In genomic region chr1:179445593-179445992, GRCh38 we compare ENCODE assay signal across 23 cellular contexts.
DNase-seq lines count a peak whose midpoint lies in the region; ATAC-seq, FAIRE-seq and TF ChIP-seq lines count a peak whose summit lies in the region.
"Had no signal": no experiment of that assay in that cellular context is flagged by ENCODE, and none has a peak within 500 bp of the region (broad histone marks: within the 10 kb centered on the region; RNA-seq: fewer than 3 reads in every experiment).

No MANE protein-coding gene starts in this region.

- H3K4ac ChIP-seq in IMR-90 (ENCODE audit: low read depth, low read length) (no peak overlapping the region), H1 (replicated peaks; ENCODE audit: insufficient read length, low read depth, low read length) (no peak overlapping the region)

- H4K8ac ChIP-seq in IMR-90 (ENCODE audit: low read depth in 2 of 2, low read length in 2 of 2), result no peak overlapping the region
- H4K8ac ChIP-seq in H1 (ENCODE audit: extremely low read depth, insufficient read depth, low read length), result no peak overlapping the region

- no peak overlapping the region for H4K5ac ChIP-seq in IMR-90 (ENCODE audit: low read depth, low read length)
- no peak overlapping the region for H4K5ac ChIP-seq in H1 (ENCODE audit: insufficient read length, low read depth, low read length)

- H3K9ac ChIP-seq in HepG2 (ENCODE audit: insufficient read depth, low read depth, low read length) (no peak overlapping the region), IMR-90 (ENCODE audit: low read depth, low read length) (no peak overlapping the region), astrocyte (ENCODE audit: low read length) (no peak overlapping the region), H1 (replicated peaks in 1 of 4; ENCODE audit: extremely low read depth in 1 of 4, low read depth in 3 of 4, low read length in 3 of 4) (no peak overlapping the region)
- H3K9ac ChIP-seq: BLaER1 had no signal

- no peak overlapping the region for H4K91ac ChIP-seq in IMR-90 (ENCODE audit: insufficient read depth, low read depth, low read length)
- H4K91ac ChIP-seq in H1 (replicated peaks; ENCODE audit: insufficient read length, low read length), result no peak overlapping the region

- TF ChIP-seq RAD21 in HepG2 (CRISPR knock-in tag; IDR thresholded peaks at IDR 0.05), result no peak
- no peak for TF ChIP-seq RAD21 in IMR-90 (IDR thresholded peaks at IDR 0.05; ENCODE audit: low read length)
- TF ChIP-seq RAD21 in H1 (IDR thresholded peaks at IDR 0.05 in 1 of 2, conservative IDR thresholded peaks at IDR 0.05 in 1 of 2; ENCODE audit: low read depth in 2 of 2, low read length in 2 of 2), result no peak

- no peaks in the 10 kb centered on the region for H3K4me1 Mint-ChIP-seq in astrocyte (ENCODE audit: low read depth, unreplicated experiment)
- H3K4me1 Mint-ChIP-seq: CD14-positive monocyte; CD4-positive, alpha-beta memory T cell; CD4-positive, CD25-positive, alpha-beta regulatory T cell; CD8-positive, alpha-beta memory T cell had no signal

- H3K4me3 Mint-ChIP-seq in astrocyte (ENCODE audit: unreplicated experiment), result no peak overlapping the region
- H3K4me3 Mint-ChIP-seq: CD14-positive monocyte; CD4-positive, alpha-beta memory T cell; CD4-positive, CD25-positive, alpha-beta regulatory T cell; CD8-positive, alpha-beta memory T cell had no signal

- H3K4me3 ChIP-seq in HepG2 (replicated peaks in 1 of 3; ENCODE audit: insufficient read depth in 1 of 3, low read depth in 2 of 3, low read length in 3 of 3), result no peak overlapping the region
- no peak overlapping the region for H3K4me3 ChIP-seq in right lobe of liver
- H3K4me3 ChIP-seq in IMR-90 (ENCODE audit: insufficient read depth, low read depth, low read length), result no peak overlapping the region
- H3K4me3 ChIP-seq in astrocyte (ENCODE audit: insufficient read depth, low read depth, low read length), result no peak overlapping the region
- no peak overlapping the region for H3K4me3 ChIP-seq in H1 (ENCODE audit: extremely low read depth in 1 of 4, insufficient read depth in 2 of 4, low read depth in 3 of 4, low read length in 4 of 4)
- H3K4me3 ChIP-seq: BLaER1 had no signal

- H2AFZ ChIP-seq in HepG2 (ENCODE audit: low read length), result no peak overlapping the region
- no peak overlapping the region for H2AFZ ChIP-seq in IMR-90 (replicated peaks; ENCODE audit: low read length, poor library complexity)
- no peak overlapping the region for H2AFZ ChIP-seq in astrocyte (ENCODE audit: low read depth, low read length)
- no peak overlapping the region for H2AFZ ChIP-seq in H1 (ENCODE audit: low read length)

- in situ Hi-C loops in HepG2 (cut with HindIII; ENCODE audit: extremely low pct_ligation_motif_present, low pct_unique_long_range_greater_than_20kb), result no loop called here
- in situ Hi-C loops in IMR-90 (cut with MboI; ENCODE audit: low sequenced_read_pairs), result no loop called here

- H3K9me3 ChIP-seq in HepG2 (ENCODE audit: low read length) (no peaks in the 10 kb centered on the region), right lobe of liver (no peaks in the 10 kb centered on the region), IMR-90 (ENCODE audit: control insufficient read depth, insufficient read depth, low read length) (no peaks in the 10 kb centered on the region), astrocyte (ENCODE audit: insufficient read depth, low read depth, low read length) (no peaks in the 10 kb centered on the region), H1 (ENCODE audit: insufficient read depth in 2 of 2, low read depth in 1 of 2, low read length in 1 of 2) (no peaks in the 10 kb centered on the region)
- H3K9me3 ChIP-seq: BE2C, BLaER1 had no signal

- H2BK120ac ChIP-seq in IMR-90 (ENCODE audit: low read depth, low read length), result no peak overlapping the region
- H2BK120ac ChIP-seq in H1 (replicated peaks; ENCODE audit: low read depth, low read length), result no peak overlapping the region

- no peak overlapping the region for H3K4me2 ChIP-seq in HepG2 (ENCODE audit: low read depth, low read length)
- no peak overlapping the region for H3K4me2 ChIP-seq in IMR-90 (ENCODE audit: low read depth, low read length)
- H3K4me2 ChIP-seq in astrocyte (ENCODE audit: low read length), result no peak overlapping the region
- H3K4me2 ChIP-seq in H1 (ENCODE audit: insufficient read depth in 1 of 2, low read depth in 2 of 2, low read length in 2 of 2), result no peak overlapping the region
- H3K4me2 ChIP-seq: BLaER1 had no signal

- no peaks in the 10 kb centered on the region for H3K36me3 ChIP-seq in HepG2 (replicated peaks in 1 of 2; ENCODE audit: control insufficient read depth in 1 of 2, insufficient read depth in 2 of 2, low read length in 2 of 2)
- H3K36me3 ChIP-seq in right lobe of liver, result no peaks in the 10 kb centered on the region
- no peaks in the 10 kb centered on the region for H3K36me3 ChIP-seq in IMR-90 (ENCODE audit: control insufficient read depth, insufficient read depth, low read length)
- no peaks in the 10 kb centered on the region for H3K36me3 ChIP-seq in astrocyte (ENCODE audit: insufficient read depth, low read length)
- no peaks in the 10 kb centered on the region for H3K36me3 ChIP-seq in H1 (ENCODE audit: control insufficient read depth in 2 of 4, insufficient read depth in 4 of 4, low read length in 3 of 4)
- H3K36me3 ChIP-seq: BE2C, BLaER1 had no signal

- no TSS peak for BruUV-seq in HepG2 (replicated peaks; lab: Mats Ljungman, UMichigan)
- BruUV-seq in IMR-90 (replicated peaks; lab: Mats Ljungman, UMichigan), result no TSS peak

- H3K27ac ChIP-seq in HepG2 (ENCODE audit: extremely low read length, insufficient read depth, low read length), result no peak overlapping the region
- H3K27ac ChIP-seq in right lobe of liver, result no peak overlapping the region
- no peak overlapping the region for H3K27ac ChIP-seq in IMR-90 (ENCODE audit: insufficient read depth, low read length)
- no peak overlapping the region for H3K27ac ChIP-seq in astrocyte (ENCODE audit: low read depth, low read length)
- H3K27ac ChIP-seq in H1 (ENCODE audit: low read depth, low read length), result no peak overlapping the region
- H3K27ac ChIP-seq: 22Rv1, BLaER1 had no signal

- H2BK20ac ChIP-seq in IMR-90 (ENCODE audit: low read depth, low read length), result no peak overlapping the region
- no peak overlapping the region for H2BK20ac ChIP-seq in H1 (ENCODE audit: low read length)

- TF ChIP-seq EP300 in HepG2 (IDR thresholded peaks at IDR 0.05; ENCODE audit: low read depth in 2 of 2, low read length in 2 of 2) (no peak), HepG2 (CRISPR knock-in tag; IDR thresholded peaks at IDR 0.05; ENCODE audit: borderline replicate concordance) (no peak), H1 (IDR thresholded peaks at IDR 0.05; ENCODE audit: borderline replicate concordance in 1 of 2, low read depth in 2 of 2, low read length in 2 of 2) (no peak)

- POLR2A ChIA-PET in HepG2 (lab: Yijun Ruan, JAX) (no interaction called here), IMR-90 (lab: Charles Lee; ENCODE audit: unreplicated experiment) (no interaction called here), H1 (lab: Charles Lee; ENCODE audit: partially characterized antibody) (no interaction called here)

- H2BK5ac ChIP-seq in IMR-90 (ENCODE audit: low read depth, low read length, poor library complexity, severe bottlenecking) (no peak overlapping the region), H1 (ENCODE audit: low read depth, low read length) (no peak overlapping the region)

- H3K56ac ChIP-seq in IMR-90 (ENCODE audit: extremely low read depth, insufficient read depth, low read length) (no peak overlapping the region), H1 (replicated peaks; ENCODE audit: insufficient read length, low read depth, low read length) (no peak overlapping the region)

- no peak overlapping the region for H2AK9ac ChIP-seq in IMR-90 (replicated peaks; ENCODE audit: low read depth, low read length, poor library complexity)

- H3K9me1 ChIP-seq in IMR-90 (ENCODE audit: insufficient read depth, low read length), result no peaks in the 10 kb centered on the region

- H3K23ac ChIP-seq in IMR-90 (ENCODE audit: low read depth, low read length) (no peak overlapping the region), H1 (ENCODE audit: insufficient read length) (no peak overlapping the region)

- no peak for ATAC-seq in HepG2
- ATAC-seq in right lobe of liver, result no peak
- no peak for ATAC-seq in IMR-90 (ENCODE audit: low read depth)
- ATAC-seq in SK-N-SH treated with all-trans-retinoic acid at 6 μM for 48 hours, result no peak

- CTCF ChIA-PET in HepG2 (lab: Yijun Ruan, JAX; ENCODE audit: low intra/inter-chr PET ratio, low total read pairs), result no interaction called here
- CTCF ChIA-PET in IMR-90 (lab: Yijun Ruan, JAX), result no interaction called here
- CTCF ChIA-PET in H1 (lab: Charles Lee; ENCODE audit: partially characterized antibody), result no interaction called here

- H3K79me2 ChIP-seq in HepG2 (ENCODE audit: insufficient read depth, low read length) (no peaks in the 10 kb centered on the region), astrocyte (ENCODE audit: insufficient read depth, low read length) (no peaks in the 10 kb centered on the region), H1 (ENCODE audit: control insufficient read depth in 1 of 2, insufficient read depth in 2 of 2, low read length in 2 of 2) (no peaks in the 10 kb centered on the region)

- FAIRE-seq in HepG2 (lab: Jason Lieb, UNC) (no peak), astrocyte (lab: Jason Lieb, UNC) (peak; percentile 17), H1 (lab: Jason Lieb, UNC) (no peak)
- FAIRE-seq: G401.6, GM12891, GM19239 had no signal

- H2BK12ac ChIP-seq in H1 (ENCODE audit: low read depth, low read length), result no peak overlapping the region

- no peak overlapping the region for H3K27ac Mint-ChIP-seq in astrocyte (ENCODE audit: unreplicated experiment)
- H3K27ac Mint-ChIP-seq: CD14-positive monocyte; CD4-positive, alpha-beta memory T cell; CD4-positive, CD25-positive, alpha-beta regulatory T cell; CD8-positive, alpha-beta memory T cell had no signal

- intact Hi-C loops in HepG2 (cut with micrococcal nuclease; ENCODE audit: unreplicated experiment) (no loop called here), right lobe of liver (cut with DNase I) (no loop called here), IMR-90 (cut with micrococcal nuclease) (no loop called here)

- no peak overlapping the region for H3K14ac ChIP-seq in IMR-90 (replicated peaks; ENCODE audit: low read depth, low read length)
- no peak overlapping the region for H3K14ac ChIP-seq in H1 (ENCODE audit: insufficient read length)

- H2AK5ac ChIP-seq in IMR-90 (ENCODE audit: low read depth, low read length) (no peak overlapping the region), H1 (ENCODE audit: low read depth, low read length) (no peak overlapping the region)

- DNase-seq in HepG2 (ENCODE audit: low spot score) (no peak), right lobe of liver (no peak), IMR-90 (no peak), astrocyte (ENCODE audit: low read depth) (no peak), H1 (ENCODE audit: low read depth in 1 of 2, low spot score in 2 of 2) (no peak), NCI-H2107 treated with DMSO at 0.1 percent for 48 hours (lab: John Stamatoyannopoulos, UW; ENCODE audit: unreplicated experiment) (no peak), NCI-H2196 (lab: John Stamatoyannopoulos, UW; ENCODE audit: unreplicated experiment) (no peak)
- DNase-seq: ACHN; BE2C; C1 segment of cervical spinal cord; CD4-positive, alpha-beta memory T cell; CD4-positive, CD25-positive, alpha-beta regulatory T cell; CD8-positive, alpha-beta memory T cell; COR-L47; DMS79 treated with DMSO at 0.1 percent for 48 hours; GF-D8 had no signal

- H3K36me3 Mint-ChIP-seq in astrocyte (ENCODE audit: low read depth, unreplicated experiment), result peaks cover 3% of the 10 kb centered on the region
- H3K36me3 Mint-ChIP-seq: CD14-positive monocyte; CD4-positive, alpha-beta memory T cell; CD4-positive, CD25-positive, alpha-beta regulatory T cell; CD8-positive, alpha-beta memory T cell had no signal

- no peak overlapping the region for H3K18ac ChIP-seq in IMR-90 (ENCODE audit: low read depth, low read length)
- H3K18ac ChIP-seq in H1 (ENCODE audit: extremely low read depth, low read length), result no peak overlapping the region

- H3K79me1 ChIP-seq in IMR-90 (ENCODE audit: low read depth in 1 of 2, low read length in 2 of 2), result no peaks in the 10 kb centered on the region
- no peaks in the 10 kb centered on the region for H3K79me1 ChIP-seq in H1 (ENCODE audit: low read depth, low read length)

- H2BK15ac ChIP-seq in IMR-90 (ENCODE audit: low read depth, low read length) (no peak overlapping the region), H1 (ENCODE audit: low read length) (no peak overlapping the region)

- H3K4me1 ChIP-seq in HepG2 (ENCODE audit: insufficient read depth, low read length) (peaks cover 12% of the 10 kb centered on the region), right lobe of liver (no peaks in the 10 kb centered on the region), IMR-90 (ENCODE audit: control insufficient read depth, insufficient read depth, low read length) (no peaks in the 10 kb centered on the region), astrocyte (ENCODE audit: insufficient read depth, low read length) (no peaks in the 10 kb centered on the region), H1 (replicated peaks in 1 of 4; ENCODE audit: control insufficient read depth in 3 of 4, insufficient read depth in 4 of 4, low read length in 3 of 4) (no peaks in the 10 kb centered on the region)
- H3K4me1 ChIP-seq: BE2C, BLaER1 had no signal

- dilution Hi-C loops in IMR-90 (cut with HindIII; ENCODE audit: low sequenced_read_pairs, unreplicated experiment), result no loop called here

- no peaks in the 10 kb centered on the region for H3K27me3 Mint-ChIP-seq in astrocyte (ENCODE audit: low read depth, unreplicated experiment)

- peaks cover 2% of the 10 kb centered on the region for H3K9me3 Mint-ChIP-seq in astrocyte (ENCODE audit: unreplicated experiment)

- H3K27me3 ChIP-seq in HepG2 (ENCODE audit: control insufficient read depth in 1 of 2, insufficient read depth in 2 of 2, low read length in 2 of 2) (no peaks in the 10 kb centered on the region; a peak in 1 of 5 replicates), right lobe of liver (no peaks in the 10 kb centered on the region), IMR-90 (ENCODE audit: control insufficient read depth, insufficient read depth, low read length) (0 out of 2 replicates have a peak, but pooled peaks cover 1% of the 10 kb centered on the region), astrocyte (ENCODE audit: insufficient read depth, low read length) (no peaks in the 10 kb centered on the region), H1 (replicated peaks in 1 of 4; ENCODE audit: control insufficient read depth in 3 of 4, extremely low read depth in 1 of 4, insufficient read depth in 3 of 4, low read length in 3 of 4) (no peaks in the 10 kb centered on the region)
- H3K27me3 ChIP-seq: BLaER1 had no signal

- no peaks in the 10 kb centered on the region for H4K20me1 ChIP-seq in HepG2 (ENCODE audit: insufficient read depth, low read length)
- H4K20me1 ChIP-seq in IMR-90 (ENCODE audit: insufficient read depth, low read length), result no peaks in the 10 kb centered on the region
- no peaks in the 10 kb centered on the region for H4K20me1 ChIP-seq in astrocyte (ENCODE audit: insufficient read depth, low read length)
- H4K20me1 ChIP-seq in H1 (replicated peaks in 1 of 2; ENCODE audit: control insufficient read depth in 1 of 2, insufficient read depth in 2 of 2, low read length in 2 of 2), result no peaks in the 10 kb centered on the region
- H4K20me1 ChIP-seq: BLaER1 had no signal

- no peaks in the 10 kb centered on the region for H3K23me2 ChIP-seq in H1 (ENCODE audit: low read depth, low read length)

- TF ChIP-seq CTCF in HepG2 (CRISPR knock-in tag; IDR thresholded peaks at IDR 0.05), result no peak
- no peak for TF ChIP-seq CTCF in right lobe of liver (IDR thresholded peaks at IDR 0.05)
- TF ChIP-seq CTCF in IMR-90 (conservative IDR thresholded peaks at IDR 0.05; ENCODE audit: low read depth, low read length), result no peak
- TF ChIP-seq CTCF in astrocyte (IDR thresholded peaks at IDR 0.05; ENCODE audit: insufficient read depth, low read depth, low read length), result no peak
- no peak for TF ChIP-seq CTCF in H1 (IDR thresholded peaks at IDR 0.05; ENCODE audit: control extremely low read depth in 1 of 3, insufficient read depth in 1 of 3, low read depth in 1 of 3, low read length in 3 of 3)

- TF ChIP-seq POLR2A in HepG2 (IDR thresholded peaks at IDR 0.05; ENCODE audit: insufficient read depth in 1 of 2, low read depth in 2 of 2, low read length in 2 of 2) (no peak), right lobe of liver (IDR thresholded peaks at IDR 0.05) (no peak), IMR-90 (IDR thresholded peaks at IDR 0.05; ENCODE audit: low read depth, low read length) (no peak), H1 (IDR thresholded peaks at IDR 0.05; ENCODE audit: control extremely low read depth in 1 of 2, low read depth in 2 of 2, low read length in 2 of 2) (no peak)

Comparison
In these comparisons a context has a peak if more than half of its experiments do, and no peak if none do; other contexts are left out.
1. Of the 41 proteins assayed by ChIP-seq in both HepG2 and H1: peak only in HepG2: none; only in H1: none; in both: MAFK; in neither: 40.